19 cellular contexts compared by ENCODE assay signal in genomic region chr11:9078113-9079041, GRCh38. TPM values are rescaled to one million over a fixed set of nuclear protein-coding genes. Genes with fewer than 3 reads are reported as not detected.
DNase-seq lines count a peak whose midpoint lies in the region; ATAC-seq, FAIRE-seq and TF ChIP-seq lines count a peak whose summit lies in the region.
"Had no signal": no experiment of that assay in that cellular context is flagged by ENCODE, and none has a peak within 500 bp of the region (broad histone marks: within the 10 kb centered on the region; RNA-seq: fewer than 3 reads in every experiment).

No MANE protein-coding gene starts in this region.

- 76 to 85% methylated on average over 5 of the region's 5 CpGs for WGBS in tibial nerve, 2 donors

- H3K4me3 ChIP-seq in OCI-LY7 (ENCODE audit: low read depth, low read length, poor library complexity, severe bottlenecking) (no peak overlapping the region), fibroblast of mammary gland (ENCODE audit: control insufficient read depth, low read depth, low read length) (no peak overlapping the region), tibial nerve (no peak overlapping the region)
- H3K4me3 ChIP-seq: Peyer's patch, SK-N-MC, suprapubic skin had no signal

- TF ChIP-seq POLR2A in GM12892 (IDR thresholded peaks at IDR 0.05; ENCODE audit: low read depth, low read length) (no peak), tibial nerve (IDR thresholded peaks at IDR 0.05) (no peak)

- TF ChIP-seq CTCF in OCI-LY7 (conservative IDR thresholded peaks at IDR 0.05; ENCODE audit: low read length) (0 out of 2 replicates have a peak, but pooled peaks have one; percentile 25), fibroblast of mammary gland (conservative IDR thresholded peaks at IDR 0.05; ENCODE audit: control insufficient read depth, insufficient read depth, low read depth, low read length) (peak; percentile 5), nephron (IDR thresholded peaks at IDR 0.05; ENCODE audit: unreplicated experiment in 3 of 3) (no peak), tibial nerve (IDR thresholded peaks at IDR 0.05) (no peak)

- H3K4me2 ChIP-seq in OCI-LY7 (ENCODE audit: low read length) = no peak overlapping the region

- H3K27me3 Mint-ChIP-seq in nephron (ENCODE audit: low read depth) = peaks cover 5% of the 10 kb centered on the region

- no peaks in the 10 kb centered on the region for H3K9me3 Mint-ChIP-seq in nephron
- H3K9me3 Mint-ChIP-seq: activated naive CD4-positive, alpha-beta T cell treated with anti-CD3 and anti-CD28 coated beads, Interleukin-2, amount 50 U/mL, for 24 hours; activated T-cell treated with anti-CD3 and anti-CD28 coated beads, Interleukin-2, amount 50 U/mL, for 72 hours; CD8-positive, alpha-beta memory T cell; neural crest cell had no signal

- no peaks in the 10 kb centered on the region for H4K20me1 ChIP-seq in OCI-LY7 (ENCODE audit: insufficient read depth, low read length)

- no TSS peak for BruUV-seq in OCI-LY7 (replicated peaks; lab: Mats Ljungman, UMichigan)

- peak overlapping the region in 2 of 3 experiments; percentile 59 to 75 for H3K27ac Mint-ChIP-seq in nephron
- H3K27ac Mint-ChIP-seq: activated naive CD4-positive, alpha-beta T cell treated with anti-CD3 and anti-CD28 coated beads, Interleukin-2, amount 50 U/mL, for 24 hours; activated T-cell treated with anti-CD3 and anti-CD28 coated beads, Interleukin-2, amount 50 U/mL, for 72 hours; CD8-positive, alpha-beta memory T cell; mesothelial cell of epicardium had no signal

- FAIRE-seq in GM12892 (lab: Jason Lieb, UNC) = peak; percentile 70
- FAIRE-seq: colon had no signal

- H2AFZ ChIP-seq in OCI-LY7 (ENCODE audit: low read length) = no peak overlapping the region

- no peaks in the 10 kb centered on the region for H3K27me3 ChIP-seq in tibial nerve
- H3K27me3 ChIP-seq: Peyer's patch had no signal

- no peak for TF ChIP-seq EP300 in tibial nerve (IDR thresholded peaks at IDR 0.05)

- H3K79me2 ChIP-seq in OCI-LY7 (ENCODE audit: insufficient read depth, low read depth, low read length) = no peaks in the 10 kb centered on the region

- ATAC-seq in HG03439 (IDR thresholded peaks at IDR 0.05; ENCODE audit: unreplicated experiment) = no peak
- ATAC-seq: activated T-cell treated with anti-CD3 and anti-CD28 coated beads, Interleukin-2, amount 50 U/mL, for 72 hours had no signal

- H3K9me2 ChIP-seq in OCI-LY7 (ENCODE audit: insufficient read depth, low read length) = no peaks in the 10 kb centered on the region; the same call in 1 of the 2 replicates

- H3K4me1 ChIP-seq in OCI-LY7 (ENCODE audit: insufficient read depth, low read length, poor library complexity, severe bottlenecking) (no peaks in the 10 kb centered on the region), tibial nerve (peaks cover 0 to 5% (median 0%) of the 10 kb centered on the region in 4 donors)
- H3K4me1 ChIP-seq: Peyer's patch had no signal

- CTCF ChIA-PET in OCI-LY7 (lab: Charles Lee; ENCODE audit: unreplicated experiment) = no interaction called here

- DNase-seq in GM12892 (ENCODE audit: insufficient read length) = no peak
- DNase-seq in OCI-LY7 (ENCODE audit: low spot score) = no peak
- no peak for DNase-seq in fibroblast of mammary gland (ENCODE audit: low read depth)
- no peak for DNase-seq in tibial nerve (ENCODE audit: low spot score in 2 of 2)
- DNase-seq in mesenteric fat pad (ENCODE audit: low spot score) = no peak
- DNase-seq: activated T-cell treated with anti-CD3 and anti-CD28 coated beads, Interleukin-2, amount 50 U/mL, for 72 hours; CD8-positive, alpha-beta memory T cell; DMS79; foreskin fibroblast; NCI-H1694; Peyer's patch had no signal

- H3K9me3 ChIP-seq in OCI-LY7 (ENCODE audit: low read length) (no peaks in the 10 kb centered on the region), tibial nerve (no peaks in the 10 kb centered on the region)
- H3K9me3 ChIP-seq: Peyer's patch, suprapubic skin had no signal

- no peaks in the 10 kb centered on the region for H3K36me3 ChIP-seq in OCI-LY7 (ENCODE audit: insufficient read depth, low read length)
- H3K36me3 ChIP-seq in tibial nerve = no peaks in the 10 kb centered on the region
- H3K36me3 ChIP-seq: Peyer's patch, suprapubic skin had no signal

- no peak overlapping the region for H3K4me3 Mint-ChIP-seq in nephron
- H3K4me3 Mint-ChIP-seq: activated naive CD4-positive, alpha-beta T cell treated with anti-CD3 and anti-CD28 coated beads, Interleukin-2, amount 50 U/mL, for 24 hours; activated T-cell treated with anti-CD3 and anti-CD28 coated beads, Interleukin-2, amount 50 U/mL, for 72 hours; CD8-positive, alpha-beta memory T cell; mesothelial cell of epicardium; neural crest cell had no signal

- intact Hi-C loops in OCI-LY7 (cut with micrococcal nuclease; ENCODE audit: unreplicated experiment) = no loop called here

- POLR2A ChIA-PET in OCI-LY7 (lab: Charles Lee) = no interaction called here

- H3K36me3 Mint-ChIP-seq in nephron (ENCODE audit: low read depth) = no peaks in the 10 kb centered on the region
- H3K36me3 Mint-ChIP-seq: activated naive CD4-positive, alpha-beta T cell treated with anti-CD3 and anti-CD28 coated beads, Interleukin-2, amount 50 U/mL, for 24 hours; CD8-positive, alpha-beta memory T cell; mesothelial cell of epicardium had no signal

- no peak overlapping the region for H3K27ac ChIP-seq in OCI-LY7 (ENCODE audit: low read depth, low read length, poor library complexity, severe bottlenecking)
- no peak overlapping the region for H3K27ac ChIP-seq in tibial nerve
- H3K27ac ChIP-seq: Peyer's patch, SK-N-MC, suprapubic skin had no signal

- peaks cover 45% of the 10 kb centered on the region for H3K4me1 Mint-ChIP-seq in nephron
- H3K4me1 Mint-ChIP-seq: activated naive CD4-positive, alpha-beta T cell treated with anti-CD3 and anti-CD28 coated beads, Interleukin-2, amount 50 U/mL, for 24 hours; CD8-positive, alpha-beta memory T cell; neural crest cell had no signal

RNA-seq across cellular contexts. Expression of gene SCUBE2, which starts 13.0 kb away (rescaled TPM):
- polyA plus RNA-seq in GM12892 (2012; ENCODE audit: missing spikeins) = 0.47 TPM
- total RNA-seq in OCI-LY7 (2014; rRNA removed; shearing (Covaris generic)) = not detected in 2 replicates
- not detected in 2 replicates for total RNA-seq in OCI-LY7 (2022)
- 10 to 100 TPM in 1 of 4 donors, 1 to 10 TPM in 3; 3.1 to 12.6 (median 4.7) TPM for total RNA-seq in tibial nerve
- 29.2 TPM for total RNA-seq in mesenteric fat pad
- polyA plus RNA-seq: CD8-positive, alpha-beta memory T cell had no signal

Comparison
In these comparisons a context has a peak if more than half of its experiments do, and no peak if none do; other contexts are left out.
1. CTCF ChIP-seq: peak in OCI-LY7 (single experiment) and fibroblast of mammary gland (single experiment); none in nephron (0 of 3) and tibial nerve (0 of 5).
2. RNA of gene SCUBE2, which starts 13.0 kb away (total RNA-seq): 29.2 TPM in mesenteric fat pad (single experiment) and 3.1 to 12.6 TPM in tibial nerve; not detected in OCI-LY7; every median in the first group is over 4 times any median in the second.